Comparison of ENCODE assay signal across 23 cellular contexts in the genomic region with DNA sequence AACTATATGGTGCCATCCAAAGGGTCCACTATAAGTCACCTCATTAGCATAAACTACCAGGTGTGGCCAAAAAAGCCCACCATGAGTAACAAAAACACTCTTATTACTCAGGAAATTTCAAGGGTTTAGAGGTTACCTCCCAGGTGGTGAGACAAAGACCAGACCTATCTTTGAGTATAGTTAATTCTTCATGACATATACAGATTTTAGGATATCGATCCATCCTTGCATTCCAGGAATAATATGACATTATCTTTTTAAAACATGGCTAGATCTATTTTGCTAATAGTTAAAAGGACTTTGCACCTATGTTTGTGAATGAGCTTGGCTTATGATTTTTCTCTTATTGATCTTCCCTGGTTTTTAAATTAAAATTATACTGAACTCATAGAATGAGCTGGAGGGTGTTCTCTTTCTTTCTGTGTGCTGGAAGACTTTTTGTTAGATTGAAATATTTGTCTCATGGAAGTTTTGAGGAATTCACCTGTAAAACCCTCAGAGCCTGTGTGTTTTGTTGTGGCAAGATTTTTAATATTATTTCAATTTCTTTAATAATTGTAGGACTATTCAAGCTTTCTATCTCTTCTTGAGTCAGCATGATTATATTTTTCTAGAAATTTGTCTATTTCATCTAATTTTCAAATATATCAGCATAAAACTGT.
"Had no signal": no experiment of that assay in that cellular context is flagged by ENCODE, and none has a peak within 500 bp of the region (broad histone marks: within the 10 kb centered on the region; RNA-seq: fewer than 3 reads in every experiment).

No MANE protein-coding gene starts in this region.

- H3K27me3 ChIP-seq: left lung, pancreas, sigmoid colon, spleen, tibial nerve, uterus had no signal

- H3K36me3 ChIP-seq: left lung, lower lobe of right lung, pancreas, prostate gland, sigmoid colon, spleen, tibial nerve, uterus had no signal

- DNase-seq: left colon; left lung; lower lobe of right lung; mammary epithelial cell; mesenchymal stem cell; naive thymus-derived CD8-positive, alpha-beta T cell; nucleus accumbens; pancreas; posterior cingulate gyrus; retina; right cardiac atrium; sigmoid colon; small intestine; spleen; stimulated activated CD4-positive, alpha-beta T cell treated with anti-CD3 and anti-CD28 coated beads, Interleukin-4, amount 100 ng/mL, for 24 hours; stimulated activated naive CD4-positive, alpha-beta T cell; stimulated activated naive CD8-positive, alpha-beta T cell treated with anti-CD3 and anti-CD28 coated beads, Interleukin-15, amount 100 ng/mL, for 72 hours; substantia nigra; uterus had no signal

- H3K4me3 ChIP-seq: left lung, lower lobe of right lung, pancreas, prostate gland, sigmoid colon, spleen, tibial nerve, uterus had no signal

- H3K4me1 ChIP-seq: uterus had no signal

- ATAC-seq: left colon; left lung; lower lobe of right lung; naive thymus-derived CD8-positive, alpha-beta T cell; pancreas; right cardiac atrium; stimulated activated effector memory CD8-positive, alpha-beta T cell treated with anti-CD3 and anti-CD28 coated beads, Interleukin-12 subunit alpha, Interleukin-12 subunit beta, amount 100 ng/mL, for 72 hours; stimulated activated naive CD8-positive, alpha-beta T cell treated with anti-CD3 and anti-CD28 coated beads, Interleukin-15, amount 100 ng/mL, for 72 hours had no signal

- H3K9me3 ChIP-seq: pancreas, prostate gland had no signal

- FAIRE-seq: keratinocyte, pancreas, small intestine had no signal

- H3K27ac ChIP-seq: left lung, lower lobe of right lung, pancreas, prostate gland, sigmoid colon, spleen, tibial nerve, uterus had no signal
